16 cellular contexts compared by ENCODE assay signal in genomic region chr1:77395051-77395450, GRCh38.
DNase-seq lines count a peak whose midpoint lies in the region; ATAC-seq and TF ChIP-seq lines count a peak whose summit lies in the region.
"Had no signal": no experiment of that assay in that cellular context is flagged by ENCODE, and none has a peak within 500 bp of the region (broad histone marks: within the 10 kb centered on the region; RNA-seq: fewer than 3 reads in every experiment).

No MANE protein-coding gene starts in this region.

- 0 out of 2 replicates have a peak overlapping the region, but pooled peaks have one; percentile 14 for H2AFZ ChIP-seq in PC-3 (ENCODE audit: low read length)

- H3K36me3 ChIP-seq in PC-3 (ENCODE audit: low read depth, low read length), result no peaks in the 10 kb centered on the region
- no peaks in the 10 kb centered on the region for H3K36me3 ChIP-seq in endodermal cell (ENCODE audit: control insufficient read depth, insufficient read depth, low read length)

- peaks cover 27% of the 10 kb centered on the region for H3K4me1 ChIP-seq in PC-3 (ENCODE audit: insufficient read depth, low read length)
- H3K4me1 ChIP-seq in endodermal cell (ENCODE audit: control insufficient read depth, insufficient read depth, low read length), result peaks cover 11% of the 10 kb centered on the region

- ATAC-seq in PC-3, result peak; percentile 32
- no peak for ATAC-seq in stimulated activated naive CD8-positive, alpha-beta T cell treated with anti-CD3 and anti-CD28 coated beads, Interleukin-15, amount 100 ng/mL, for 72 hours
- ATAC-seq: Panc1 had no signal

- POLR2A ChIA-PET in PC-3 (lab: Charles Lee; ENCODE audit: unreplicated experiment) (no interaction called here), HEK293T (lab: Yijun Ruan, JAX) (no interaction called here)

- peak overlapping the region; percentile 67 for H3K9ac ChIP-seq in PC-3 (ENCODE audit: low read length)
- H3K9ac ChIP-seq in endodermal cell (ENCODE audit: extremely low read depth, low read length, poor library complexity, severe bottlenecking), result no peak overlapping the region

- DNase-seq in PC-3 (peak; percentile 58), endodermal cell (no peak), middle frontal gyrus (ENCODE audit: extremely low spot score, low spot score) (peak; percentile 33), superior temporal gyrus (ENCODE audit: extremely low spot score) (peak; percentile 87), HEK293T (ENCODE audit: extremely low spot score) (no peak), HK-2 (ENCODE audit: unreplicated experiment) (no peak)
- DNase-seq in stimulated activated naive CD8-positive, alpha-beta T cell treated with anti-CD3 and anti-CD28 coated beads, Interleukin-15, amount 100 ng/mL, for 72 hours, result no peak
- DNase-seq: CD8-positive, alpha-beta memory T cell; GOT3; KBM-7; NCI-H1048; NCI-H345; NCI-H526 treated with DMSO at 0.1 percent for 48 hours; Right ventricle myocardium superior had no signal

- H3K4me3 ChIP-seq in PC-3 (ENCODE audit: low read length), result no peak overlapping the region
- peak overlapping the region; percentile 15 for H3K4me3 ChIP-seq in endodermal cell (ENCODE audit: low read length)

- no peaks in the 10 kb centered on the region for H3K9me2 ChIP-seq in PC-3 (replicated peaks; ENCODE audit: low read length)

- peak overlapping the region; percentile 74 for H3K4me2 ChIP-seq in PC-3 (ENCODE audit: low read length)

- H4K20me1 ChIP-seq in PC-3 (ENCODE audit: low read length), result no peaks in the 10 kb centered on the region

- no peaks in the 10 kb centered on the region for H3K79me2 ChIP-seq in PC-3 (ENCODE audit: low read length)

- H3K4me3 Mint-ChIP-seq in endodermal cell, result no peak overlapping the region
- H3K4me3 Mint-ChIP-seq in stimulated activated naive CD8-positive, alpha-beta T cell treated with anti-CD3 and anti-CD28 coated beads, Interleukin-15, amount 100 ng/mL, for 72 hours, result no peak overlapping the region
- H3K4me3 Mint-ChIP-seq: CD8-positive, alpha-beta memory T cell had no signal

- H3K27me3 Mint-ChIP-seq in endodermal cell (ENCODE audit: insufficient read depth), result no peaks in the 10 kb centered on the region
- no peaks in the 10 kb centered on the region for H3K27me3 Mint-ChIP-seq in stimulated activated naive CD8-positive, alpha-beta T cell treated with anti-CD3 and anti-CD28 coated beads, Interleukin-15, amount 100 ng/mL, for 72 hours

- TF ChIP-seq CTCF in PC-3 (conservative IDR thresholded peaks at IDR 0.05; ENCODE audit: low read depth, low read length) (no peak), endodermal cell (conservative IDR thresholded peaks at IDR 0.05) (no peak)

- no peak overlapping the region for H3K27ac Mint-ChIP-seq in endodermal cell
- H3K27ac Mint-ChIP-seq in stimulated activated naive CD8-positive, alpha-beta T cell treated with anti-CD3 and anti-CD28 coated beads, Interleukin-15, amount 100 ng/mL, for 72 hours, result no peak overlapping the region
- H3K27ac Mint-ChIP-seq: CD8-positive, alpha-beta memory T cell had no signal

- H3K27ac ChIP-seq in PC-3 (ENCODE audit: low read length), result peak overlapping the region; percentile 96
- H3K27ac ChIP-seq in endodermal cell (ENCODE audit: low read depth, low read length), result no peak overlapping the region
- H3K27ac ChIP-seq: HL-60 had no signal

- H3K9me3 ChIP-seq in PC-3 (ENCODE audit: low read length) (no peaks in the 10 kb centered on the region), endodermal cell (ENCODE audit: control insufficient read depth, low read length) (no peaks in the 10 kb centered on the region)

- H3F3A ChIP-seq in PC-3 (ENCODE audit: low read length, unreplicated experiment), result peaks cover 8% of the 10 kb centered on the region

- H3K9me3 Mint-ChIP-seq in endodermal cell, result no peaks in the 10 kb centered on the region
- H3K9me3 Mint-ChIP-seq in stimulated activated naive CD8-positive, alpha-beta T cell treated with anti-CD3 and anti-CD28 coated beads, Interleukin-15, amount 100 ng/mL, for 72 hours, result no peaks in the 10 kb centered on the region
- H3K9me3 Mint-ChIP-seq: CD8-positive, alpha-beta memory T cell had no signal

- no peaks in the 10 kb centered on the region for H3K27me3 ChIP-seq in PC-3 (ENCODE audit: low read length)
- no peaks in the 10 kb centered on the region for H3K27me3 ChIP-seq in endodermal cell (ENCODE audit: control insufficient read depth, insufficient read depth, low read length, poor library complexity, severe bottlenecking)

- no TSS peak for BruUV-seq in PC-3 (replicated peaks; lab: Mats Ljungman, UMichigan)

- peaks cover 28% of the 10 kb centered on the region for H3K4me1 Mint-ChIP-seq in endodermal cell
- H3K4me1 Mint-ChIP-seq in stimulated activated naive CD8-positive, alpha-beta T cell treated with anti-CD3 and anti-CD28 coated beads, Interleukin-15, amount 100 ng/mL, for 72 hours, result no peaks in the 10 kb centered on the region
- H3K4me1 Mint-ChIP-seq: CD8-positive, alpha-beta memory T cell had no signal

- intact Hi-C loops in PC-3 (cut with micrococcal nuclease), result loop anchor here (2.0 kb wide), 1 partner anchor 142 kb away; no protein-coding TSS in a partner anchor

- H3K36me3 Mint-ChIP-seq in endodermal cell (ENCODE audit: low read depth), result no peaks in the 10 kb centered on the region
- H3K36me3 Mint-ChIP-seq: CD8-positive, alpha-beta memory T cell had no signal

- CTCF ChIA-PET in PC-3 (lab: Charles Lee) (no interaction called here), HEK293T (lab: Yijun Ruan, JAX) (interaction anchor here (0.5 kb wide), 1 partner anchor 12 kb away, joined by 3 read pairs; no protein-coding TSS in a partner anchor)

TF ChIP-seq in HEK293T, 16 proteins besides CTCF, POLR2A, EP300 and RAD21:
- TF ChIP-seq L3MBTL2 (conservative IDR thresholded peaks at IDR 0.05) (no peak), NFRKB (IDR thresholded peaks at IDR 0.05) (no peak), SUZ12 (IDR thresholded peaks at IDR 0.05) (no peak), PKNOX1 (IDR thresholded peaks at IDR 0.05) (no peak), CTBP1 (IDR thresholded peaks at IDR 0.05; ENCODE audit: borderline replicate concordance) (no peak), FOXM1 (IDR thresholded peaks at IDR 0.05; ENCODE audit: borderline replicate concordance) (no peak), ARNT (IDR thresholded peaks at IDR 0.05) (no peak), TARDBP (IDR thresholded peaks at IDR 0.05) (no peak)

Comparison
In these comparisons a context has a peak if more than half of its experiments do, and no peak if none do; other contexts are left out.
1. DNase-seq: peak in PC-3 (single experiment), middle frontal gyrus (single experiment) and superior temporal gyrus (single experiment); none in endodermal cell (single experiment), stimulated activated naive CD8-positive, alpha-beta T cell treated with anti-CD3 and anti-CD28 coated beads, Interleukin-15, amount 100 ng/mL, for 72 hours (0 of 2), HEK293T (single experiment) and HK-2 (single experiment).